In the genomic region with DNA sequence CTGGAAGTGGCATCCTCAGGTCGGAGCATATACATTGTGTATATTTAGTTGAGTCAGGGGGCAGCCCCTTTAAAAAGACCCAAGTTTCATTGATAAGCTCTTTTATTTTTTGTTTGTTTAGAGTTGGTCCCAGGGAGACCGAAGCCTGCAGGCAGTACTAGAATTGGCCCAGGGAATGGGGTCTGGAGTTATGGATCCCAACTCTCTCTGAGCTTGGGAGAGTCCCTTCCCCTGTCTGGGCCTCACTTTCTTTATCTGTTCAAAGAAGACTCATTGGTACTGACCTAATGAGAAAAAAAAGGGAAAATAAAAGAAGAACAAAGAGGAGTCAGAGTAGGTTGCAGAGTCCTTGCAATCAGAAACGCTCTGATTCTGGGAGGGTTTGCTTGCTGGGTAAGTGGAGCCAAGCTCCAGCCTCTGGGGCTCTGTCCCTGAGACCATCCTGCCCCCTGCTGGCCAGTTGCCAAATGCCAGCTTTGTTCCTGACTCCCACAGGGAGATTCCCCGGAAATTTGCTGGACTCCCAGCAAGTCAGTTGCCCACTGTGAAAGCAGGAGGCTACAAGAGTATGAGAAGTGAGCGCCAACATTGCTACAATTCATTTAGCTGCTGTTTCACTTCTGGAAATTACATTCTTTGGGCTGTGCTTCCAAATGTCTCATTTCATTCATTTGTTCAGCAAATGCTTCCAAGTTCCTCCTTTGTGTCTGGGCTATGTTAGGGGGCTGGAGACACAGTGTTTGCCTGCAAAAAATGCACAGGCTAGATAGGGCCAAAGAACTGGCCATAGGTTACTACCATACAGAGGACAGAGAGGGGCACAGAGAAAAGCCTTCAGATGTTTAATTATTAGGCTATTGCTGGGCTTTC, we compare ENCODE assay signal across 8 cellular contexts.
DNase-seq lines count a peak whose midpoint lies in the region; TF ChIP-seq lines count a peak whose summit lies in the region.

No MANE protein-coding gene starts in this region.

- DNase-seq in GM10266 (ENCODE audit: extremely low spot score) (peak; percentile 80), HS-27A (ENCODE audit: low read depth) (peak; percentile 52), OCI-LY7 (ENCODE audit: low spot score) (peak; percentile 81), fibroblast of peridontal ligament (ENCODE audit: extremely low read depth) (peak; percentile 66), ovary (peak; percentile 27 to 65 (median 46)), ureter (ENCODE audit: low spot score) (peak; percentile 52), GF-D8 (lab: John Stamatoyannopoulos, UW) (no peak)
- DNase-seq in activated T-cell treated with anti-CD3 and anti-CD28 coated beads, Interleukin-2, amount 50 U/mL, for 1 hour, result peak; percentile 66

- no peaks in the 10 kb centered on the region for H3K27me3 ChIP-seq in ovary

- 39 to 42% (median 39%) methylated on average over 5 of the region's 5 CpGs for WGBS in ovary, 3 donors

- no peak overlapping the region for H3K4me3 ChIP-seq in OCI-LY7 (ENCODE audit: low read depth, low read length, poor library complexity, severe bottlenecking)
- H3K4me3 ChIP-seq in ovary, result no peak overlapping the region

- H3K36me3 ChIP-seq in OCI-LY7 (ENCODE audit: insufficient read depth, low read length) (no peaks in the 10 kb centered on the region), ovary (no peaks in the 10 kb centered on the region)

- no peak for TF ChIP-seq EP300 in ovary (IDR thresholded peaks at IDR 0.05)

- H2AFZ ChIP-seq in OCI-LY7 (ENCODE audit: low read length), result no peak overlapping the region; the same call in 1 of the 2 replicates

- no peaks in the 10 kb centered on the region for H3K79me2 ChIP-seq in OCI-LY7 (ENCODE audit: insufficient read depth, low read depth, low read length)

- POLR2A ChIA-PET in OCI-LY7 (lab: Charles Lee), result interaction anchor here (0.7 to 1.2 kb wide), 3 partner anchors 63 to 94 kb away, joined by 3 to 5 read pairs (median 3); no protein-coding TSS in a partner anchor

- intact Hi-C loops in OCI-LY7 (cut with micrococcal nuclease; ENCODE audit: unreplicated experiment), result loop anchor here (1.0 kb wide), 3 partner anchors 91 to 322 kb away; no protein-coding TSS in a partner anchor
- intact Hi-C loops in ovary (cut with DNase I), result no loop called here

- no peaks in the 10 kb centered on the region for H4K20me1 ChIP-seq in OCI-LY7 (ENCODE audit: insufficient read depth, low read length)

- H3K9me3 ChIP-seq in OCI-LY7 (ENCODE audit: low read length) (no peaks in the 10 kb centered on the region), ovary (no peaks in the 10 kb centered on the region)

- no peaks in the 10 kb centered on the region for H3K9me2 ChIP-seq in OCI-LY7 (ENCODE audit: insufficient read depth, low read length)

- CTCF ChIA-PET in OCI-LY7 (lab: Charles Lee; ENCODE audit: unreplicated experiment), result interaction anchor here (0.8 to 1.5 kb wide), 4 partner anchors 88 to 321 kb away, joined by 3 to 11 read pairs (median 4); no protein-coding TSS in a partner anchor

- no peak for TF ChIP-seq POLR2A in ovary (IDR thresholded peaks at IDR 0.05)

- BruUV-seq in OCI-LY7 (replicated peaks; lab: Mats Ljungman, UMichigan), result no TSS peak

- TF ChIP-seq CTCF in GM10266 (IDR thresholded peaks at IDR 0.05; ENCODE audit: control insufficient read depth, insufficient read depth, low read depth, missing control alignments), result peak; percentile 91
- peak; percentile 99 for TF ChIP-seq CTCF in OCI-LY7 (conservative IDR thresholded peaks at IDR 0.05; ENCODE audit: low read length)
- no peak for TF ChIP-seq CTCF in ovary (IDR thresholded peaks at IDR 0.05)

- H3K4me2 ChIP-seq in OCI-LY7 (ENCODE audit: low read length), result no peak overlapping the region

- H3K4me1 ChIP-seq in OCI-LY7 (ENCODE audit: insufficient read depth, low read length, poor library complexity, severe bottlenecking) (peaks cover 16% of the 10 kb centered on the region), ovary (ENCODE audit: insufficient read depth) (no peaks in the 10 kb centered on the region)

- H3K27ac ChIP-seq in OCI-LY7 (ENCODE audit: low read depth, low read length, poor library complexity, severe bottlenecking) (no peak overlapping the region), ovary (no peak overlapping the region)

Comparison
In these comparisons a context has a peak if more than half of its experiments do, and no peak if none do; other contexts are left out.
1. CTCF ChIP-seq: peak in GM10266 (single experiment) and OCI-LY7 (single experiment); none in ovary (0 of 3).